In genomic region chr5:142014911-142015584, GRCh38 we compare ENCODE assay signal across 1 cellular context.
TF ChIP-seq lines count a peak whose summit lies in the region.

No MANE protein-coding gene starts in this region.

TF ChIP-seq in H1, 55 proteins besides CTCF, POLR2A, EP300 and RAD21:
- TF ChIP-seq SRF (IDR thresholded peaks at IDR 0.05; ENCODE audit: low read depth, low read length) = no peak
- no peak for TF ChIP-seq NANOG (IDR thresholded peaks at IDR 0.05; ENCODE audit: insufficient read depth, low read depth, low read length, poor library complexity, severe bottlenecking)
- TF ChIP-seq KDM4A (IDR thresholded peaks at IDR 0.05; ENCODE audit: low read depth, low read length, severe bottlenecking) = no peak
- no peak for TF ChIP-seq YY1 (IDR thresholded peaks at IDR 0.05; ENCODE audit: low read depth, low read length)
- TF ChIP-seq SIRT6 (IDR thresholded peaks at IDR 0.05; ENCODE audit: low read length) = no peak
- TF ChIP-seq BRCA1 (IDR thresholded peaks at IDR 0.05; ENCODE audit: low read depth, low read length) = no peak
- no peak for TF ChIP-seq CTBP2 (IDR thresholded peaks at IDR 0.05; ENCODE audit: borderline replicate concordance, insufficient read depth, insufficient read length, low read length)
- TF ChIP-seq CHD1 (IDR thresholded peaks at IDR 0.05; ENCODE audit: low read depth, low read length) = no peak
- TF ChIP-seq TCF12 (IDR thresholded peaks at IDR 0.05; ENCODE audit: low read depth, low read length) = no peak
- TF ChIP-seq RBBP5 (IDR thresholded peaks at IDR 0.05; ENCODE audit: borderline replicate concordance, low read depth, low read length) = no peak
- no peak for TF ChIP-seq HDAC6 (IDR thresholded peaks at IDR 0.05; ENCODE audit: low read depth, low read length)
